ENCODE assay signal across 29 cellular contexts in the genomic region with DNA sequence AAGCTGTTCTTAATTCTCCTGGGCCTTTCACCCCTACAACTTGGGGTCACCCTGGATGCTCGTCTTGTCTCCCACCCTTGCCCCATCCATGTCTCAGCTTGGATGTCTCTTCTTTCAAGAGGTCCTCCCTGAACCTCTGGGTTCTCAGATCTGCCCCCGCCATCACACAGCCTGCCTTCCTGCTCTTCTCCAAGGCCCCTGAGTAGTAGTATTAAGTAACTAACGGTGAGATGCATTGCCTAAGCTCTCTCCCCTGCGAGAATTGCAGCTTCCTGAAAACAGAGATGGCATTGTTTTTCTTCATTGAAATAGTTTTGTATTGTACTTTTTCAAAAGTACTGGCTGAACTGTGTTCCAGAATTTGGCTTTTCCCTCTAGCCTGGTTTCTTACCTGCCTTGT. TPM values are rescaled to one million over a fixed set of nuclear protein-coding genes. Genes with fewer than 3 reads are reported as not detected.
DNase-seq lines count a peak whose midpoint lies in the region; ATAC-seq and TF ChIP-seq lines count a peak whose summit lies in the region.
"Had no signal": no experiment of that assay in that cellular context is flagged by ENCODE, and none has a peak within 500 bp of the region (broad histone marks: within the 10 kb centered on the region; RNA-seq: fewer than 3 reads in every experiment).

No MANE protein-coding gene starts in this region.

- H3K9me3 ChIP-seq in left lung: no peaks in the 10 kb centered on the region
- H3K9me3 ChIP-seq: colonic mucosa, esophagus muscularis mucosa, pancreas, stomach had no signal

- H3K4me1 ChIP-seq in left lung: peaks cover 0 to 17% of the 10 kb centered on the region in 2 donors
- H3K4me1 ChIP-seq: colonic mucosa, pancreas, stomach had no signal

- intact Hi-C loops in left lung (cut with DNase I): no loop called here

- no peaks in the 10 kb centered on the region for H3K36me3 Mint-ChIP-seq in brain
- peaks cover 15% of the 10 kb centered on the region for H3K36me3 Mint-ChIP-seq in stimulated activated memory B cell treated with anti-CD40 and anti-IgM and Interleukin-4, amounts not matched to agents 10 μg/mL and 1 μg/mL and 100 μg/mL, for 72 hours
- H3K36me3 Mint-ChIP-seq: activated naive CD4-positive, alpha-beta T cell treated with anti-CD3 and anti-CD28 coated beads, Interleukin-2, amount 10 ng/mL, durations not matched to agents 7 days and 5 days had no signal

- no peaks in the 10 kb centered on the region for H3K9me3 Mint-ChIP-seq in brain
- H3K9me3 Mint-ChIP-seq in stimulated activated memory B cell treated with anti-CD40 and anti-IgM and Interleukin-4, amounts not matched to agents 10 μg/mL and 1 μg/mL and 100 μg/mL, for 72 hours: no peaks in the 10 kb centered on the region
- H3K9me3 Mint-ChIP-seq: activated naive CD4-positive, alpha-beta T cell treated with anti-CD3 and anti-CD28 coated beads, Interleukin-2, amount 10 ng/mL, durations not matched to agents 7 days and 5 days; activated T-cell treated with anti-CD3 and anti-CD28 coated beads, Interleukin-2, amount 50 U/mL, for 72 hours; effector memory CD8-positive, alpha-beta T cell; immature natural killer cell had no signal

- peaks cover 4% of the 10 kb centered on the region for H3K4me1 Mint-ChIP-seq in brain
- H3K4me1 Mint-ChIP-seq in stimulated activated memory B cell treated with anti-CD40 and anti-IgM and Interleukin-4, amounts not matched to agents 10 μg/mL and 1 μg/mL and 100 μg/mL, for 72 hours: peaks cover 42% of the 10 kb centered on the region
- H3K4me1 Mint-ChIP-seq: activated naive CD4-positive, alpha-beta T cell treated with anti-CD3 and anti-CD28 coated beads, Interleukin-2, amount 10 ng/mL, durations not matched to agents 7 days and 5 days had no signal

- no peak for TF ChIP-seq CTCF in HL-60 (IDR thresholded peaks at IDR 0.05; ENCODE audit: insufficient read depth, low read length)
- TF ChIP-seq CTCF in brain (conservative IDR thresholded peaks at IDR 0.05): no peak
- TF ChIP-seq CTCF in left lung (IDR thresholded peaks at IDR 0.05): no peak

- peak overlapping the region in 3 of 5 experiments; percentile 22 to 71 (median 47) for H3K27ac Mint-ChIP-seq in brain
- H3K27ac Mint-ChIP-seq in stimulated activated memory B cell treated with anti-CD40 and anti-IgM and Interleukin-4, amounts not matched to agents 10 μg/mL and 1 μg/mL and 100 μg/mL, for 72 hours: peak overlapping the region; percentile 24
- H3K27ac Mint-ChIP-seq: activated naive CD4-positive, alpha-beta T cell treated with anti-CD3 and anti-CD28 coated beads, Interleukin-2, amount 10 ng/mL, durations not matched to agents 7 days and 5 days; activated T-cell treated with anti-CD3 and anti-CD28 coated beads, Interleukin-2, amount 50 U/mL, for 72 hours; effector memory CD8-positive, alpha-beta T cell had no signal

- peak overlapping the region; percentile 92 for H3K27ac ChIP-seq in HL-60 (replicated peaks)
- peak overlapping the region in 1 of 2 donors; percentile 25 for H3K27ac ChIP-seq in left lung
- H3K27ac ChIP-seq: colonic mucosa, pancreas, stomach had no signal

- peaks cover 0 to 23% of the 10 kb centered on the region in 2 donors for H3K36me3 ChIP-seq in left lung
- H3K36me3 ChIP-seq: colonic mucosa, pancreas had no signal

- H3K27me3 ChIP-seq in HL-60 (ENCODE audit: insufficient read depth, poor library complexity, severe bottlenecking) (no peaks in the 10 kb centered on the region), left lung (no peaks in the 10 kb centered on the region)
- H3K27me3 ChIP-seq: colonic mucosa, pancreas had no signal

- H3K27me3 Mint-ChIP-seq in brain: no peaks in the 10 kb centered on the region
- H3K27me3 Mint-ChIP-seq in stimulated activated memory B cell treated with anti-CD40 and anti-IgM and Interleukin-4, amounts not matched to agents 10 μg/mL and 1 μg/mL and 100 μg/mL, for 72 hours: no peaks in the 10 kb centered on the region

- H3K4me3 ChIP-seq in HL-60 (replicated peaks; ENCODE audit: insufficient read depth, low read length): no peak overlapping the region
- no peak overlapping the region for H3K4me3 ChIP-seq in left lung
- H3K4me3 ChIP-seq: colonic mucosa, esophagus muscularis mucosa, K562, pancreas, stomach had no signal

- DNase-seq in HL-60 (ENCODE audit: low read depth in 1 of 2, low spot score in 1 of 2) (peak in 1 of 2 experiments; percentile 85), NOMO-1 treated with DMSO at 0.1 percent for 48 hours (lab: John Stamatoyannopoulos, UW; ENCODE audit: unreplicated experiment) (peak; percentile 61), left lung (no peak), NCI-H1417 (lab: John Stamatoyannopoulos, UW) (no peak)
- DNase-seq in stimulated activated CD4-positive, alpha-beta T cell treated with anti-CD3 and anti-CD28 coated beads, Interleukin-15, amount 100 ng/mL, for 24 hours: no peak
- DNase-seq: activated CD4-positive, alpha-beta T cell treated with anti-CD3 and anti-CD28 coated beads for 1 hour; activated naive CD4-positive, alpha-beta T cell treated with anti-CD3 and anti-CD28 coated beads, Interleukin-2, amount 10 ng/mL, durations not matched to agents 7 days and 5 days; activated T-cell treated with anti-CD3 and anti-CD28 coated beads, Interleukin-2, amount 50 U/mL, for 72 hours; amygdala; colonic mucosa; DMS79; effector memory CD8-positive, alpha-beta T cell; hippocampal formation; immature natural killer cell; MM.1S; NCI-H1694; NCI-H526; pancreas; stomach; trophoblast cell had no signal

- ATAC-seq in stimulated activated memory B cell treated with anti-CD40 and anti-IgM and Interleukin-4, amounts not matched to agents 10 μg/mL and 1 μg/mL and 100 μg/mL, for 72 hours: no peak
- no peak for ATAC-seq in left lung
- ATAC-seq: activated T-cell treated with anti-CD3 and anti-CD28 coated beads, Interleukin-2, amount 50 U/mL, for 72 hours; effector memory CD8-positive, alpha-beta T cell; left lobe of liver; right cardiac atrium had no signal

- H3K4me3 Mint-ChIP-seq in brain: no peak overlapping the region
- H3K4me3 Mint-ChIP-seq in stimulated activated memory B cell treated with anti-CD40 and anti-IgM and Interleukin-4, amounts not matched to agents 10 μg/mL and 1 μg/mL and 100 μg/mL, for 72 hours: no peak overlapping the region
- H3K4me3 Mint-ChIP-seq: activated naive CD4-positive, alpha-beta T cell treated with anti-CD3 and anti-CD28 coated beads, Interleukin-2, amount 10 ng/mL, durations not matched to agents 7 days and 5 days; activated T-cell treated with anti-CD3 and anti-CD28 coated beads, Interleukin-2, amount 50 U/mL, for 72 hours; effector memory CD8-positive, alpha-beta T cell; immature natural killer cell had no signal

RNA-seq across cellular contexts. Expression of a gene that starts 16.0 kb away (rescaled TPM):
- polyA plus RNA-seq in brain (ENCODE audit: insufficient read depth, low read depth, low replicate concordance): 29.1 TPM
- total RNA-seq in left lung: 10 to 100 TPM; 26.8 to 42.3 TPM

RNA-seq across cellular contexts. Expression of a gene that starts 27.8 kb away (rescaled TPM):
- polyA plus RNA-seq in brain (ENCODE audit: insufficient read depth, low read depth, low replicate concordance): not detected
- 1 to 10 TPM in 1 of 2 donors, under 1 TPM in 1; 0.99 to 2.8 TPM for total RNA-seq in left lung
- total RNA-seq: bronchial epithelial cell, frontal cortex, HT-29 had no signal

RNA-seq across cellular contexts. Expression of a gene that starts 55.1 kb away (rescaled TPM):
- polyA plus RNA-seq in brain (ENCODE audit: insufficient read depth, low read depth, low replicate concordance): 82.1 TPM
- 10 to 100 TPM; 75.4 to 82.0 TPM for total RNA-seq in left lung
